Comparison of ENCODE assay signal across 21 cellular contexts in genomic region chr4:89337678-89338077, GRCh38.
"Had no signal": no experiment of that assay in that cellular context is flagged by ENCODE, and none has a peak within 500 bp of the region (broad histone marks: within the 10 kb centered on the region; RNA-seq: fewer than 3 reads in every experiment).

No MANE protein-coding gene starts in this region.

- DNase-seq: effector memory CD8-positive, alpha-beta T cell; gastrocnemius medialis; heart right ventricle; hypothalamus; kidney glomerular epithelial cell; mesendoderm; natural killer cell; nucleus accumbens; pancreas; right cardiac atrium; small intestine; stimulated activated CD4-positive, alpha-beta T cell treated with anti-CD3 and anti-CD28 coated beads, Interleukin-12 subunit alpha, Interleukin-12 subunit beta, amount 100 ng/mL, for 4 hours; stomach; substantia nigra; transverse colon had no signal

- H3K4me3 Mint-ChIP-seq: dendritic cell treated with granulocyte-macrophage colony-stimulating factor and Interleukin-4, amounts not matched to agents 40 ng/mL and 50 ng/mL, for 4 days; effector memory CD8-positive, alpha-beta T cell; natural killer cell; neural progenitor cell had no signal

- H3K4me1 ChIP-seq: gastrocnemius medialis, heart right ventricle, neural progenitor cell, pancreas had no signal

- H3K27ac Mint-ChIP-seq: dendritic cell treated with granulocyte-macrophage colony-stimulating factor and Interleukin-4, amounts not matched to agents 40 ng/mL and 50 ng/mL, for 4 days; effector memory CD8-positive, alpha-beta T cell; natural killer cell; neural progenitor cell; progenitor cell of endocrine pancreas had no signal

- H3K36me3 Mint-ChIP-seq: natural killer cell, neural progenitor cell had no signal

- ATAC-seq: effector memory CD8-positive, alpha-beta T cell; gastrocnemius medialis; heart right ventricle; natural killer cell; pancreas; right cardiac atrium had no signal

- H3K36me3 ChIP-seq: esophagus muscularis mucosa, gastrocnemius medialis, heart right ventricle, neural progenitor cell, pancreas, stomach, thoracic aorta, transverse colon had no signal

- FAIRE-seq: islet of Langerhans, pancreas, small intestine had no signal

- H3K4me3 ChIP-seq: esophagus muscularis mucosa, gastrocnemius medialis, heart right ventricle, neural progenitor cell, pancreas, stomach, thoracic aorta, transverse colon had no signal

- H3K9me3 Mint-ChIP-seq: dendritic cell treated with granulocyte-macrophage colony-stimulating factor and Interleukin-4, amounts not matched to agents 40 ng/mL and 50 ng/mL, for 4 days; effector memory CD8-positive, alpha-beta T cell; natural killer cell; neural progenitor cell had no signal

- H3K4me1 Mint-ChIP-seq: natural killer cell, neural progenitor cell had no signal

- H3K9me3 ChIP-seq: esophagus muscularis mucosa, gastrocnemius medialis, heart right ventricle, pancreas, stomach, thoracic aorta, transverse colon had no signal

- H3K27me3 Mint-ChIP-seq: dendritic cell treated with granulocyte-macrophage colony-stimulating factor and Interleukin-4, amounts not matched to agents 40 ng/mL and 50 ng/mL, for 4 days; effector memory CD8-positive, alpha-beta T cell; progenitor cell of endocrine pancreas had no signal
